In genomic region chr1:41386190-41386518, GRCh38 we compare ENCODE assay signal across 1 cellular context.
TF ChIP-seq lines count a peak whose summit lies in the region.

No MANE protein-coding gene starts in this region.

TF ChIP-seq in GM23338, 12 proteins besides CTCF, POLR2A, EP300 and RAD21 (continued from another document):
- TF ChIP-seq, protein P1, sequence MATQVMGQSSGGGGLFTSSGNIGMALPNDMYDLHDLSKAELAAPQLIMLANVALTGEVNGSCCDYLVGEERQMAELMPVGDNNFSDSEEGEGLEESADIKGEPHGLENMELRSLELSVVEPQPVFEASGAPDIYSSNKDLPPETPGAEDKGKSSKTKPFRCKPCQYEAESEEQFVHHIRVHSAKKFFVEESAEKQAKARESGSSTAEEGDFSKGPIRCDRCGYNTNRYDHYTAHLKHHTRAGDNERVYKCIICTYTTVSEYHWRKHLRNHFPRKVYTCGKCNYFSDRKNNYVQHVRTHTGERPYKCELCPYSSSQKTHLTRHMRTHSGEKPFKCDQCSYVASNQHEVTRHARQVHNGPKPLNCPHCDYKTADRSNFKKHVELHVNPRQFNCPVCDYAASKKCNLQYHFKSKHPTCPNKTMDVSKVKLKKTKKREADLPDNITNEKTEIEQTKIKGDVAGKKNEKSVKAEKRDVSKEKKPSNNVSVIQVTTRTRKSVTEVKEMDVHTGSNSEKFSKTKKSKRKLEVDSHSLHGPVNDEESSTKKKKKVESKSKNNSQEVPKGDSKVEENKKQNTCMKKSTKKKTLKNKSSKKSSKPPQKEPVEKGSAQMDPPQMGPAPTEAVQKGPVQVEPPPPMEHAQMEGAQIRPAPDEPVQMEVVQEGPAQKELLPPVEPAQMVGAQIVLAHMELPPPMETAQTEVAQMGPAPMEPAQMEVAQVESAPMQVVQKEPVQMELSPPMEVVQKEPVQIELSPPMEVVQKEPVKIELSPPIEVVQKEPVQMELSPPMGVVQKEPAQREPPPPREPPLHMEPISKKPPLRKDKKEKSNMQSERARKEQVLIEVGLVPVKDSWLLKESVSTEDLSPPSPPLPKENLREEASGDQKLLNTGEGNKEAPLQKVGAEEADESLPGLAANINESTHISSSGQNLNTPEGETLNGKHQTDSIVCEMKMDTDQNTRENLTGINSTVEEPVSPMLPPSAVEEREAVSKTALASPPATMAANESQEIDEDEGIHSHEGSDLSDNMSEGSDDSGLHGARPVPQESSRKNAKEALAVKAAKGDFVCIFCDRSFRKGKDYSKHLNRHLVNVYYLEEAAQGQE (IDR thresholded peaks at IDR 0.05; ENCODE audit: unreplicated experiment): no peak
- no peak for TF ChIP-seq CREB1 (CRISPR knock-in tag; IDR thresholded peaks at IDR 0.05; ENCODE audit: low read depth)
TF ChIP-seq in GM23338: peak in this region for 0.
